In genomic region chr9:134293031-134293521, GRCh38 we compare ENCODE assay signal across 22 cellular contexts. TPM values are rescaled to one million over a fixed set of nuclear protein-coding genes. Genes with fewer than 3 reads are reported as not detected.
DNase-seq lines count a peak whose midpoint lies in the region; ATAC-seq, FAIRE-seq and TF ChIP-seq lines count a peak whose summit lies in the region.
"Had no signal": no experiment of that assay in that cellular context is flagged by ENCODE, and none has a peak within 500 bp of the region (broad histone marks: within the 10 kb centered on the region; RNA-seq: fewer than 3 reads in every experiment).

No MANE protein-coding gene starts in this region.

- no peak overlapping the region for H2BK20ac ChIP-seq in H9 (ENCODE audit: low read depth, low read length, poor library complexity, severe bottlenecking)

- no peaks in the 10 kb centered on the region for H3K23me2 ChIP-seq in H9 (ENCODE audit: insufficient read length, low read depth, low read length, poor library complexity, severe bottlenecking)

- CTCF ChIA-PET in HepG2 (lab: Yijun Ruan, JAX; ENCODE audit: low intra/inter-chr PET ratio, low total read pairs), result no interaction called here

- H2AFZ ChIP-seq in H9 (ENCODE audit: low read length) (no peak overlapping the region), HepG2 (ENCODE audit: low read length) (no peak overlapping the region)

- H3K27ac ChIP-seq in H9 (ENCODE audit: insufficient read length, low read depth, low read length) (no peak overlapping the region), HepG2 (ENCODE audit: extremely low read length, insufficient read depth, low read length) (no peak overlapping the region), mesendoderm (ENCODE audit: low read depth, low read length) (no peak overlapping the region)

- no peak overlapping the region for H3K9ac ChIP-seq in H9 (ENCODE audit: extremely low read depth, insufficient read length, low read length)
- H3K9ac ChIP-seq in HepG2 (ENCODE audit: insufficient read depth, low read depth, low read length), result no peak overlapping the region
- no peak overlapping the region for H3K9ac ChIP-seq in mesendoderm (ENCODE audit: low read length)

- H3K9me3 ChIP-seq in H9 (ENCODE audit: control insufficient read depth, low read depth, low read length) (no peaks in the 10 kb centered on the region), HepG2 (ENCODE audit: low read length) (no peaks in the 10 kb centered on the region)
- H3K9me3 ChIP-seq: esophagus squamous epithelium had no signal

- no peaks in the 10 kb centered on the region for H3K27me3 ChIP-seq in H9 (ENCODE audit: insufficient read depth, low read length)
- H3K27me3 ChIP-seq in HepG2 (ENCODE audit: control insufficient read depth in 1 of 2, insufficient read depth in 2 of 2, low read length in 2 of 2), result peaks cover 13 to 93% of the 10 kb centered on the region in 2 experiments
- no peaks in the 10 kb centered on the region for H3K27me3 ChIP-seq in mesendoderm (ENCODE audit: insufficient read depth, low read length, poor library complexity)

- H3K79me1 ChIP-seq in H9 (ENCODE audit: insufficient read depth, low read depth, low read length, poor library complexity, severe bottlenecking), result no peaks in the 10 kb centered on the region
- H3K79me1 ChIP-seq in mesendoderm (ENCODE audit: low read length), result no peaks in the 10 kb centered on the region

- H3K9me3 Mint-ChIP-seq in H9, result no peaks in the 10 kb centered on the region
- no peaks in the 10 kb centered on the region for H3K9me3 Mint-ChIP-seq in central memory CD8-positive, alpha-beta T cell
- H3K9me3 Mint-ChIP-seq in stimulated activated naive B cell treated with anti-CD40 and anti-IgM and Interleukin-4, amounts not matched to agents 10 μg/mL and 1 μg/mL and 100 μg/mL, for 72 hours, result no peaks in the 10 kb centered on the region
- H3K9me3 Mint-ChIP-seq: activated naive CD8-positive, alpha-beta T cell treated with anti-CD3 and anti-CD28 coated beads, Interleukin-2, amount 10 ng/mL, durations not matched to agents 7 days and 5 days; activated T-helper 2 cell treated with anti-CD3 and anti-CD28 coated beads, Interferon-gamma antibody, Interleukin-2, Interleukin-4, amounts not matched to agents 10 μg/mL and 5 μg/mL and 100 μg/mL, durations not matched to agents 14 hours and 24 hours and 36 hours; CD8-positive, alpha-beta T cell had no signal

- TF ChIP-seq RAD21 in HepG2 (CRISPR knock-in tag; IDR thresholded peaks at IDR 0.05), result no peak

- H3K23ac ChIP-seq in H9 (ENCODE audit: insufficient read length, low read depth, low read length) (no peak overlapping the region), mesendoderm (ENCODE audit: low read length) (no peak overlapping the region)

- H3K27ac Mint-ChIP-seq in H9, result peak overlapping the region in 2 of 3 experiments; percentile 46 to 58; a peak in 1 of 7 replicates
- H3K27ac Mint-ChIP-seq in central memory CD8-positive, alpha-beta T cell (ENCODE audit: low read depth), result peak overlapping the region; percentile 51
- peak overlapping the region; percentile 59 for H3K27ac Mint-ChIP-seq in stimulated activated naive B cell treated with anti-CD40 and anti-IgM and Interleukin-4, amounts not matched to agents 10 μg/mL and 1 μg/mL and 100 μg/mL, for 72 hours
- H3K27ac Mint-ChIP-seq: activated naive CD8-positive, alpha-beta T cell treated with anti-CD3 and anti-CD28 coated beads, Interleukin-2, amount 10 ng/mL, durations not matched to agents 7 days and 5 days; activated T-helper 2 cell treated with anti-CD3 and anti-CD28 coated beads, Interferon-gamma antibody, Interleukin-2, Interleukin-4, amounts not matched to agents 10 μg/mL and 5 μg/mL and 100 μg/mL, durations not matched to agents 14 hours and 24 hours and 36 hours; CD8-positive, alpha-beta T cell had no signal

- TF ChIP-seq EP300 in HepG2 (IDR thresholded peaks at IDR 0.05; ENCODE audit: low read depth in 2 of 2, low read length in 2 of 2) (no peak), HepG2 (CRISPR knock-in tag; IDR thresholded peaks at IDR 0.05; ENCODE audit: borderline replicate concordance) (no peak)

- no TSS peak for BruUV-seq in HepG2 (replicated peaks; lab: Mats Ljungman, UMichigan)

- ATAC-seq in central memory CD8-positive, alpha-beta T cell (replicated peaks; ENCODE audit: extremely low read depth, poor library complexity, severe bottlenecking), result no peak
- ATAC-seq in HepG2 (peak; percentile 7), GM18517 (IDR thresholded peaks at IDR 0.05; ENCODE audit: unreplicated experiment) (no peak)
- peak in 1 of 2 donors; percentile 6 for ATAC-seq in stimulated activated naive B cell treated with anti-CD40 and anti-IgM and Interleukin-4, amounts not matched to agents 10 μg/mL and 1 μg/mL and 100 μg/mL, for 72 hours (replicated peaks)
- ATAC-seq: Panc1 had no signal

- H3K27me3 Mint-ChIP-seq in H9 (ENCODE audit: low read depth), result no peaks in the 10 kb centered on the region
- peaks cover 36% of the 10 kb centered on the region for H3K27me3 Mint-ChIP-seq in central memory CD8-positive, alpha-beta T cell
- peaks cover 13 to 33% of the 10 kb centered on the region in 2 donors for H3K27me3 Mint-ChIP-seq in stimulated activated naive B cell treated with anti-CD40 and anti-IgM and Interleukin-4, amounts not matched to agents 10 μg/mL and 1 μg/mL and 100 μg/mL, for 72 hours

- in situ Hi-C loops in HepG2 (cut with HindIII; ENCODE audit: extremely low pct_ligation_motif_present, low pct_unique_long_range_greater_than_20kb), result no loop called here

- no peak overlapping the region for H3K14ac ChIP-seq in H9 (ENCODE audit: insufficient read depth, low read length)

- peaks cover 6 to 37% of the 10 kb centered on the region in 2 experiments for H3K4me1 Mint-ChIP-seq in H9
- H3K4me1 Mint-ChIP-seq in central memory CD8-positive, alpha-beta T cell, result peaks cover 12% of the 10 kb centered on the region
- H3K4me1 Mint-ChIP-seq in stimulated activated naive B cell treated with anti-CD40 and anti-IgM and Interleukin-4, amounts not matched to agents 10 μg/mL and 1 μg/mL and 100 μg/mL, for 72 hours, result peaks cover 10 to 21% of the 10 kb centered on the region in 2 donors
- H3K4me1 Mint-ChIP-seq: activated naive CD8-positive, alpha-beta T cell treated with anti-CD3 and anti-CD28 coated beads, Interleukin-2, amount 10 ng/mL, durations not matched to agents 7 days and 5 days had no signal

- H3K4me1 ChIP-seq in H9 (ENCODE audit: insufficient read depth, low read length) (no peaks in the 10 kb centered on the region), HepG2 (ENCODE audit: insufficient read depth, low read length) (peaks cover 55% of the 10 kb centered on the region), mesendoderm (ENCODE audit: control insufficient read depth, low read depth, low read length) (peaks cover 4% of the 10 kb centered on the region)

- FAIRE-seq in HepG2 (lab: Jason Lieb, UNC), result no peak
- FAIRE-seq: colon, keratinocyte, urothelium cell line had no signal

- intact Hi-C loops in HepG2 (cut with micrococcal nuclease; ENCODE audit: unreplicated experiment), result no loop called here

- H3K4ac ChIP-seq in H9 (ENCODE audit: low read depth, low read length) (no peak overlapping the region), mesendoderm (ENCODE audit: low read depth, low read length) (no peak overlapping the region)

- no peak overlapping the region for H2BK15ac ChIP-seq in H9 (ENCODE audit: low read depth, low read length)
- no peak overlapping the region for H2BK15ac ChIP-seq in mesendoderm (replicated peaks; ENCODE audit: low read depth)

- no peak overlapping the region for H2BK5ac ChIP-seq in H9 (ENCODE audit: insufficient read length, low read length)
- no peak overlapping the region for H2BK5ac ChIP-seq in mesendoderm (ENCODE audit: low read length)

- POLR2A ChIA-PET in HepG2 (lab: Yijun Ruan, JAX), result no interaction called here

- H4K8ac ChIP-seq in H9 (replicated peaks; ENCODE audit: insufficient read length, low read depth, low read length), result no peak overlapping the region
- H4K8ac ChIP-seq in mesendoderm (ENCODE audit: low read depth, low read length), result no peak overlapping the region

- no peak overlapping the region for H3K4me2 ChIP-seq in H9 (ENCODE audit: insufficient read depth, insufficient read length, low read length)
- no peak overlapping the region for H3K4me2 ChIP-seq in HepG2 (ENCODE audit: low read depth, low read length)
- H3K4me2 ChIP-seq in mesendoderm (ENCODE audit: low read length), result no peak overlapping the region

- no peak for TF ChIP-seq CTCF in H9 (conservative IDR thresholded peaks at IDR 0.05)
- TF ChIP-seq CTCF in HepG2 (CRISPR knock-in tag; IDR thresholded peaks at IDR 0.05), result 0 out of 2 replicates have a peak, but pooled peaks have one; percentile 10

- DNase-seq in H9, result no peak
- no peak for DNase-seq in central memory CD8-positive, alpha-beta T cell (ENCODE audit: low spot score in 2 of 2)
- no peak for DNase-seq in HepG2 (ENCODE audit: low spot score)
- no peak for DNase-seq in stimulated activated naive B cell treated with anti-CD40 and anti-IgM and Interleukin-4, amounts not matched to agents 10 μg/mL and 1 μg/mL and 100 μg/mL, for 72 hours
- DNase-seq in mesendoderm, result no peak
- DNase-seq in SKM-1 treated with dmso at 0.1 percent for 144 hours (lab: John Stamatoyannopoulos, UW; ENCODE audit: unreplicated experiment), result no peak
- DNase-seq: activated CD8-positive, alpha-beta memory T cell treated with anti-CD3 and anti-CD28 coated beads, Interleukin-2, amount 50 U/mL, for 4 hours; activated naive CD8-positive, alpha-beta T cell treated with anti-CD3 and anti-CD28 coated beads, Interleukin-2, amount 10 ng/mL, durations not matched to agents 7 days and 5 days; esophagus squamous epithelium; GF-D8; mammary epithelial cell; NCI-H1048; NCI-H187; NCI-H226; stimulated activated CD4-positive, alpha-beta T cell treated with anti-CD3 and anti-CD28 coated beads, Interleukin-15, amount 100 ng/mL, for 24 hours had no signal

- H3K79me2 ChIP-seq in H9 (ENCODE audit: insufficient read depth, low read length) (no peaks in the 10 kb centered on the region), HepG2 (ENCODE audit: insufficient read depth, low read length) (no peaks in the 10 kb centered on the region), mesendoderm (ENCODE audit: control insufficient read depth, insufficient read depth, low read length) (no peaks in the 10 kb centered on the region)

- WGBS in H9 (ENCODE audit: extremely low coverage, insufficient read length, low lambda C conversion rate), result no CpG with 5 or more reads among the region's 13 CpGs
- WGBS in HepG2 (ENCODE audit: low lambda C conversion rate), result 27% methylated on average over 2 of the region's 13 CpGs
- no CpG with 5 or more reads among the region's 13 CpGs for WGBS in mesendoderm (ENCODE audit: extremely low coverage, insufficient coverage, low lambda C conversion rate)

- H4K91ac ChIP-seq in H9 (ENCODE audit: insufficient read length, low read depth, low read length), result no peak overlapping the region

- H3K4me3 ChIP-seq in HepG2 (replicated peaks in 1 of 3; ENCODE audit: insufficient read depth in 1 of 3, low read depth in 2 of 3, low read length in 3 of 3) (no peak overlapping the region), mesendoderm (ENCODE audit: low read length) (no peak overlapping the region)

- H2BK120ac ChIP-seq in H9 (ENCODE audit: low read depth, low read length, poor library complexity, severe bottlenecking) (no peak overlapping the region), mesendoderm (ENCODE audit: low read depth, low read length) (no peak overlapping the region)

- no peak overlapping the region for H3K4me3 Mint-ChIP-seq in H9
- no peak overlapping the region for H3K4me3 Mint-ChIP-seq in central memory CD8-positive, alpha-beta T cell
- peak overlapping the region; percentile 34 to 68 for H3K4me3 Mint-ChIP-seq in stimulated activated naive B cell treated with anti-CD40 and anti-IgM and Interleukin-4, amounts not matched to agents 10 μg/mL and 1 μg/mL and 100 μg/mL, for 72 hours
- H3K4me3 Mint-ChIP-seq: activated naive CD8-positive, alpha-beta T cell treated with anti-CD3 and anti-CD28 coated beads, Interleukin-2, amount 10 ng/mL, durations not matched to agents 7 days and 5 days had no signal

- no peak overlapping the region for H2BK12ac ChIP-seq in H9 (ENCODE audit: insufficient read length, low read depth, low read length)

- H2AK5ac ChIP-seq in H9 (ENCODE audit: insufficient read length, low read length), result no peak overlapping the region
- no peak overlapping the region for H2AK5ac ChIP-seq in mesendoderm (ENCODE audit: low read length)

- TF ChIP-seq POLR2A in HepG2 (IDR thresholded peaks at IDR 0.05; ENCODE audit: insufficient read depth in 1 of 2, low read depth in 2 of 2, low read length in 2 of 2), result no peak

- H4K20me1 ChIP-seq in H9 (ENCODE audit: control insufficient read depth, insufficient read depth, insufficient read length) (no peaks in the 10 kb centered on the region), HepG2 (ENCODE audit: insufficient read depth, low read length) (no peaks in the 10 kb centered on the region)

- H3K36me3 ChIP-seq in HepG2 (replicated peaks in 1 of 2; ENCODE audit: control insufficient read depth in 1 of 2, insufficient read depth in 2 of 2, low read length in 2 of 2), result no peaks in the 10 kb centered on the region
- H3K36me3 ChIP-seq in mesendoderm (ENCODE audit: control insufficient read depth, insufficient read depth, low read length), result no peaks in the 10 kb centered on the region
- H3K36me3 ChIP-seq: esophagus squamous epithelium had no signal

- H3K56ac ChIP-seq in H9 (ENCODE audit: insufficient read length, low read depth, low read length) (no peak overlapping the region), mesendoderm (ENCODE audit: low read length) (no peak overlapping the region)

- H3K18ac ChIP-seq in H9 (ENCODE audit: insufficient read length, low read depth, low read length) (no peak overlapping the region), mesendoderm (ENCODE audit: low read length) (no peak overlapping the region)

- H3K36me3 Mint-ChIP-seq in H9 (ENCODE audit: insufficient read depth in 1 of 3, low read depth in 3 of 3), result no peaks in the 10 kb centered on the region
- H3K36me3 Mint-ChIP-seq in central memory CD8-positive, alpha-beta T cell (ENCODE audit: insufficient read depth), result peaks cover 2% of the 10 kb centered on the region
- H3K36me3 Mint-ChIP-seq in stimulated activated naive B cell treated with anti-CD40 and anti-IgM and Interleukin-4, amounts not matched to agents 10 μg/mL and 1 μg/mL and 100 μg/mL, for 72 hours, result no peaks in the 10 kb centered on the region
- H3K36me3 Mint-ChIP-seq: activated naive CD8-positive, alpha-beta T cell treated with anti-CD3 and anti-CD28 coated beads, Interleukin-2, amount 10 ng/mL, durations not matched to agents 7 days and 5 days; CD8-positive, alpha-beta T cell had no signal

- no peak overlapping the region for H3T11ph ChIP-seq in H9 (ENCODE audit: low read length)

- H4K5ac ChIP-seq in H9 (ENCODE audit: insufficient read length, low read depth, low read length) (no peak overlapping the region), mesendoderm (ENCODE audit: low read length) (no peak overlapping the region)

RNA-seq across cellular contexts. Expression of gene RXRA, which starts 33.2 kb away (rescaled TPM):
- total RNA-seq in H9 (2021) (29.9 and 30.1 TPM in 2 replicates), HepG2 (2016; rRNA removed; fragmentation: Illumina TruSeq; extraction: Trizol) (19.2 and 29.2 TPM in 2 replicates)
- 24.1 and 24.5 TPM in 2 replicates for total RNA-seq in HepG2 (2016; cell fraction: cytosol; rRNA removed; fragmentation: Illumina TruSeq; extraction: Trizol; ENCODE audit: low read depth)
- 16.2 and 29.2 TPM in 2 replicates for total RNA-seq in HepG2 (2016; cell fraction: insoluble cytoplasmic fraction; rRNA removed; fragmentation: Illumina TruSeq; extraction: Trizol)
- total RNA-seq in HepG2 (2016; cell fraction: membrane; rRNA removed; fragmentation: Illumina TruSeq; extraction: Trizol), result 50.6 and 51.0 TPM in 2 replicates
- total RNA-seq in HepG2 (2016; cell fraction: nucleus; rRNA removed; fragmentation: Illumina TruSeq; extraction: Trizol), result 14.5 and 14.9 TPM in 2 replicates
- polyA plus RNA-seq in HepG2 (2011; rRNA removed), result 18.9 and 23.8 TPM in 2 replicates
- polyA plus RNA-seq in HepG2 (2011; cell fraction: cytosol; rRNA removed), result 20.3 and 28.6 TPM in 2 replicates
- 25.5 and 28.6 TPM in 2 replicates for polyA plus RNA-seq in HepG2 (2011; cell fraction: nucleus; rRNA removed)
- 42.6 and 48.4 TPM in 2 replicates for polyA plus RNA-seq in HepG2 (2012)
- polyA plus RNA-seq in HepG2 (2016; cell fraction: cytosol; fragmentation: Illumina TruSeq; extraction: Trizol; ENCODE audit: low read depth), result 68.3 and 74.3 TPM in 2 replicates
- polyA plus RNA-seq in HepG2 (2016; cell fraction: insoluble cytoplasmic fraction; fragmentation: Illumina TruSeq; extraction: Trizol; ENCODE audit: low read depth), result 28.2 and 39.1 TPM in 2 replicates
- 81.0 and 95.6 TPM in 2 replicates for polyA plus RNA-seq in HepG2 (2016; cell fraction: membrane; fragmentation: Illumina TruSeq; extraction: Trizol; ENCODE audit: low read depth)
- polyA plus RNA-seq in HepG2 (2016; cell fraction: nucleus; fragmentation: Illumina TruSeq; extraction: Trizol; ENCODE audit: insufficient read depth, low read depth), result 27.8 and 30.7 TPM in 2 replicates
- 26.4 and 69.1 TPM in 2 replicates for polyA minus RNA-seq in HepG2 (2011; rRNA and poly(A)+ RNA removed; ENCODE audit: low replicate concordance)
- 27.2 and 30.5 TPM in 2 replicates for polyA minus RNA-seq in HepG2 (2011; cell fraction: cytosol; rRNA and poly(A)+ RNA removed)
- polyA minus RNA-seq in HepG2 (2011; cell fraction: nucleus; rRNA and poly(A)+ RNA removed), result 13.6 and 15.8 TPM in 2 replicates
- polyA plus RNA-seq in mesendoderm (2013, experiment 1 of 2), result 16.4 TPM
- polyA plus RNA-seq in mesendoderm (2013, experiment 2 of 2), result 16.9 TPM

Comparison
In these comparisons a context has a peak if more than half of its experiments do, and no peak if none do; other contexts are left out.
1. H3K4me3 Mint-ChIP-seq: peak in stimulated activated naive B cell treated with anti-CD40 and anti-IgM and Interleukin-4, amounts not matched to agents 10 μg/mL and 1 μg/mL and 100 μg/mL, for 72 hours (2 of 2); none in H9 (0 of 2) and central memory CD8-positive, alpha-beta T cell (single experiment).
2. Peak in every context shown above with its lines, with median percentiles within 50 percentile points of each other: H3K27ac Mint-ChIP-seq.